Comparison of ENCODE assay signal across 8 cellular contexts in the genomic region with DNA sequence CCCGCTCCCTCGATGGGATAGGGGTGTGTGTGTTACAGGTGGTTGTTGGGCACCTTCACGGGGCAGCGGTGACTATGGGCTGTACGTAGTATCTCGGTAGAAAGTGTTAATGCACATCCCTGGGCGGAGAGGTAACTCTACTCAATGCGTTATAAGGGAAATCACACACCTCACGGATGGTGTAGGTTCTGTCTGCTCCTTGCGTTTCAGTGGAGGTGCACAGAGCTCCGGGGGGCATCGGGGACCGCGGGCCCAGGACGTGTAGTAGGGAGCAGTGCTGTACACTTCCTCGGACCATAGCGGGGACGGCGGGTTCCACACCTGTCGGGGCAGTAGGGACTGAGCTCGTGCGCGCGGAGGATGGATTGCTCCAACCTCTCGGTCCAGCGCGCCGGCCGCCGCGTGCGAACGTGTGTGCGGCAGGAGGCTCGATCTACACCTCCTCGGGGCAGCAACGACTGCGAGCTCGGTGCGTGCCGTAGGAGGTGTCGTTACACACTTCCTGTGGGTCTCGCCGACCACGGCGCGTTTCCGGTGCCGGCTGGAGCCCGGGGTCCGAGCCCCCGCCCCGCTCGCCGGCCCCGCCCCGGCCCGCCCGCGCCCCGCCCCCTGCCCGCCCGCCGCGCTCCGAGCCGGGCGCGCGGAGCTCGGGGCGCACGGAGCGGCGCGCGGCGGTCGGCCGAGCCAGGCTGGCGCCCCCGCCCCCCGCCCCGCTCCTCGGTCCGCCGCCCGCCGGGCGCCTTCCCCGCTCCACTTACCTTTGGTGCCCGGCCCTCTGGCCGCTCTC. TPM values are rescaled to one million over a fixed set of nuclear protein-coding genes. Genes with fewer than 3 reads are reported as not detected.
DNase-seq lines count a peak whose midpoint lies in the region; ATAC-seq and TF ChIP-seq lines count a peak whose summit lies in the region.

A gene with protein sequence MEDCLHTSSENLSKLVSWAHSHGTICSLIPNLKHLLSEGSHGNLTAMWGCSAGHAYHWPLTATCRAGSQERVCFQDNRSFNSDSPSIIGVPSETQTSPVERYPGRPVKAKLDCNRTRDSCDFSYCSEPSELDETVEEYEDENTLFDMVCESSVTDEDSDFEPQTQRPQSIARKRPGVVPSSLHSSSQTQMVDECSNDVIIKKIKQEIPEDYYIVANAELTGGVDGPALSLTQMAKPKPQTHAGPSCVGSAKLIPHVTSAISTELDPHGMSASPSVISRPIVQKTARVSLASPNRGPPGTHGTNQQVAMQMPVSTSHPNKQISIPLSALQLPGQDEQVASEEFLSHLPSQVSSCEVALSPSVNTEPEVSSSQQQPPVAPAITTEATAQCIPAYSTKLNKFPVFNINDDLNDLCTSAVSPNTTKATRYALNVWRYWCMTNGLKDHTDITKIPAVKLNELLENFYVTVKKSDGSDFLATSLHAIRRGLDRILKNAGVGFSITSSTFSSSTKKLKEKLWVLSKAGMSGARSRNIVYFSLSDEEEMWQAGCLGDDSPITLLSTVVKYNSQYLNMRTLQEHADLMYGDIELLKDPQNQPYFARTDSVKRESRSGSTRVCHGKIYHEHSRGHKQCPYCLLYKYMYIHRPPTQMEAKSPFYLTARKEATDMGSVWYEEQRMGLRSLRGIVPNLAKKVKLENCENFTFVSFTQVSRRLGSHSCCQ (plus strand): TSS at position 607 of the 787 bp plus-strand sequence. CDS start 87,254 bp downstream, outside the sequence.

- H2BK5ac ChIP-seq in H9 (ENCODE audit: insufficient read length, low read length) = no peak within 1 kb of the TSS

- H3K27ac Mint-ChIP-seq in H9 = peak within 1 kb of the TSS; percentile 92 to 99 (median 97)
- peak within 1 kb of the TSS; percentile 94 for H3K27ac Mint-ChIP-seq in activated naive CD4-positive, alpha-beta T cell treated with anti-CD3 and anti-CD28 coated beads, Interleukin-2, amount 50 U/mL, for 24 hours

- TF ChIP-seq CTCF in H9 (conservative IDR thresholded peaks at IDR 0.05) (no peak), Loucy (conservative IDR thresholded peaks at IDR 0.05; ENCODE audit: low read length) (no peak), parathyroid adenoma (IDR thresholded peaks at IDR 0.05) (no peak), transverse colon (IDR thresholded peaks at IDR 0.05) (peak in 1 of 5 experiments; percentile 1)

- intact Hi-C loops in Right ventricle myocardium superior (cut with DNase I) = no loop called here
- intact Hi-C loops in transverse colon (cut with DNase I; ENCODE audit: low total_unique reads) = loop anchor here (10.0 kb wide), 1 partner anchor 228 kb away; a partner anchor contains a TSS

- peak within 1 kb of the TSS; percentile 47; the same call in 1 of the 2 replicates for H3K14ac ChIP-seq in H9 (ENCODE audit: insufficient read depth, low read length)

- peak within 1 kb of the TSS; percentile 96 to 99 for H3K4me3 Mint-ChIP-seq in H9
- peak within 1 kb of the TSS; percentile 99 for H3K4me3 Mint-ChIP-seq in activated naive CD4-positive, alpha-beta T cell treated with anti-CD3 and anti-CD28 coated beads, Interleukin-2, amount 50 U/mL, for 24 hours

- H3K36me3 Mint-ChIP-seq in H9 (ENCODE audit: insufficient read depth in 1 of 3, low read depth in 3 of 3) = peaks cover 0 to 7% (median under 1%) of the 10 kb centered on the region in 3 experiments; a peak in 3 of 7 replicates
- H3K36me3 Mint-ChIP-seq in activated naive CD4-positive, alpha-beta T cell treated with anti-CD3 and anti-CD28 coated beads, Interleukin-2, amount 50 U/mL, for 24 hours = no peaks in the 10 kb centered on the region

- no peaks in the 10 kb centered on the region for H3K9me2 ChIP-seq in Loucy (replicated peaks; ENCODE audit: low read depth, low read length)

- H2BK120ac ChIP-seq in H9 (ENCODE audit: low read depth, low read length, poor library complexity, severe bottlenecking) = no peak within 1 kb of the TSS

- H3K36me3 ChIP-seq in Loucy (ENCODE audit: insufficient read depth, low read length) (no peaks in the 10 kb centered on the region), parathyroid adenoma (ENCODE audit: control insufficient read depth, insufficient read depth, low read length) (no peaks in the 10 kb centered on the region), transverse colon (no peaks in the 10 kb centered on the region)

- no peaks in the 10 kb centered on the region; a peak in 1 of 5 replicates for H3K9me3 Mint-ChIP-seq in H9
- no peaks in the 10 kb centered on the region for H3K9me3 Mint-ChIP-seq in activated naive CD4-positive, alpha-beta T cell treated with anti-CD3 and anti-CD28 coated beads, Interleukin-2, amount 50 U/mL, for 24 hours

- no peak within 1 kb of the TSS for H3K27ac ChIP-seq in H9 (ENCODE audit: insufficient read length, low read depth, low read length)
- no peak within 1 kb of the TSS for H3K27ac ChIP-seq in parathyroid adenoma
- H3K27ac ChIP-seq in transverse colon = peak within 1 kb of the TSS; percentile 84 to 91 (median 88)

- H3K4me1 ChIP-seq in H9 (ENCODE audit: insufficient read depth, low read length) (peaks cover 2% of the 10 kb centered on the region; the same call in 1 of the 2 replicates), Loucy (ENCODE audit: insufficient read depth, low read length, poor library complexity, severe bottlenecking) (peaks cover 44% of the 10 kb centered on the region), parathyroid adenoma (peaks cover 2% of the 10 kb centered on the region), transverse colon (peaks cover 0 to 9% (median 3%) of the 10 kb centered on the region in 4 donors)

- peak; percentile 61 for TF ChIP-seq POLR2A in transverse colon (IDR thresholded peaks at IDR 0.05)

- DNase-seq in GM03348 (ENCODE audit: low spot score) = peak; percentile 96
- peak; percentile 92 for DNase-seq in H9
- peak; percentile 82 for DNase-seq in SK-MEL-5 (ENCODE audit: low read depth, low spot score)
- DNase-seq in Right ventricle myocardium superior = peak; percentile 89
- DNase-seq in transverse colon = peak; percentile 89

- H3K79me1 ChIP-seq in H9 (ENCODE audit: insufficient read depth, low read depth, low read length, poor library complexity, severe bottlenecking) = no peaks in the 10 kb centered on the region

- no peak for TF ChIP-seq EP300 in transverse colon (IDR thresholded peaks at IDR 0.05; ENCODE audit: low read depth)

- H3K56ac ChIP-seq in H9 (ENCODE audit: insufficient read length, low read depth, low read length) = no peak within 1 kb of the TSS

- H3K79me2 ChIP-seq in H9 (ENCODE audit: insufficient read depth, low read length) (peaks cover 16% of the 10 kb centered on the region; the same call in 1 of the 2 replicates), Loucy (ENCODE audit: insufficient read depth, low read length) (peaks cover 55% of the 10 kb centered on the region), parathyroid adenoma (no peaks in the 10 kb centered on the region)

- H4K8ac ChIP-seq in H9 (replicated peaks; ENCODE audit: insufficient read length, low read depth, low read length) = no peak within 1 kb of the TSS

- H3K23me2 ChIP-seq in H9 (ENCODE audit: insufficient read length, low read depth, low read length, poor library complexity, severe bottlenecking) = peaks cover 3% of the 10 kb centered on the region

- no CpG with 5 or more reads among the region's 93 CpGs for WGBS in H9 (ENCODE audit: extremely low coverage, insufficient read length, low lambda C conversion rate)
- 2% methylated on average over 20 of the region's 93 CpGs; no CpG with 5 or more reads in 1 of the 2 donors for WGBS in transverse colon (ENCODE audit: low coverage in 1 of 2), 2 donors

- H3F3A ChIP-seq in Loucy (ENCODE audit: low read depth) = no peaks in the 10 kb centered on the region

- H2AFZ ChIP-seq in H9 (ENCODE audit: low read length) = no peak within 1 kb of the TSS
- peak within 1 kb of the TSS; percentile 95 for H2AFZ ChIP-seq in Loucy (ENCODE audit: low read length)
- peak within 1 kb of the TSS; percentile 83 for H2AFZ ChIP-seq in parathyroid adenoma

- H3K4me1 Mint-ChIP-seq in H9 = peaks cover 41% of the 10 kb centered on the region in 2 experiments
- H3K4me1 Mint-ChIP-seq in activated naive CD4-positive, alpha-beta T cell treated with anti-CD3 and anti-CD28 coated beads, Interleukin-2, amount 50 U/mL, for 24 hours = peaks cover 48% of the 10 kb centered on the region

- H3K9ac ChIP-seq in H9 (ENCODE audit: extremely low read depth, insufficient read length, low read length) (peak within 1 kb of the TSS; percentile 65), Loucy (ENCODE audit: low read depth, low read length, poor library complexity, severe bottlenecking) (peak within 1 kb of the TSS; percentile 93), parathyroid adenoma (peak within 1 kb of the TSS; percentile 11)

- H3K9me3 ChIP-seq in H9 (ENCODE audit: control insufficient read depth, low read depth, low read length) = no peaks in the 10 kb centered on the region
- H3K9me3 ChIP-seq in Loucy (ENCODE audit: insufficient read depth, low read depth, low read length) = no peaks in the 10 kb centered on the region
- no peaks in the 10 kb centered on the region for H3K9me3 ChIP-seq in parathyroid adenoma (ENCODE audit: control insufficient read depth, low read length)
- no peaks in the 10 kb centered on the region for H3K9me3 ChIP-seq in transverse colon

- ATAC-seq in Right ventricle myocardium superior (ENCODE audit: poor library complexity) = peak; percentile 89

- no peaks in the 10 kb centered on the region for H3K27me3 ChIP-seq in H9 (ENCODE audit: insufficient read depth, low read length)
- no peaks in the 10 kb centered on the region for H3K27me3 ChIP-seq in Loucy (ENCODE audit: insufficient read depth, low read length, poor library complexity, severe bottlenecking)
- H3K27me3 ChIP-seq in parathyroid adenoma (ENCODE audit: control insufficient read depth, insufficient read depth, low read length) = no peaks in the 10 kb centered on the region
- H3K27me3 ChIP-seq in transverse colon = no peaks in the 10 kb centered on the region

- no peak within 1 kb of the TSS for H2BK15ac ChIP-seq in H9 (ENCODE audit: low read depth, low read length)

- H3K18ac ChIP-seq in H9 (ENCODE audit: insufficient read length, low read depth, low read length) = peak within 1 kb of the TSS; percentile 2

- H4K20me1 ChIP-seq in H9 (ENCODE audit: control insufficient read depth, insufficient read depth, insufficient read length) (no peaks in the 10 kb centered on the region), Loucy (ENCODE audit: insufficient read depth, low read length, poor library complexity, severe bottlenecking) (peaks cover 39% of the 10 kb centered on the region)

- no peak within 1 kb of the TSS for H2AK5ac ChIP-seq in H9 (ENCODE audit: insufficient read length, low read length)

- H4K91ac ChIP-seq in H9 (ENCODE audit: insufficient read length, low read depth, low read length) = no peak within 1 kb of the TSS

- peak within 1 kb of the TSS; percentile 92 for H3K4me3 ChIP-seq in Loucy (ENCODE audit: low read length, poor library complexity, severe bottlenecking)
- H3K4me3 ChIP-seq in parathyroid adenoma (ENCODE audit: low read depth, low read length) = peak within 1 kb of the TSS; percentile 73
- H3K4me3 ChIP-seq in transverse colon = peak within 1 kb of the TSS; percentile 89 to 99 (median 96)

- H4K5ac ChIP-seq in H9 (ENCODE audit: insufficient read length, low read depth, low read length) = no peak within 1 kb of the TSS

- no peak within 1 kb of the TSS for H3K23ac ChIP-seq in H9 (ENCODE audit: insufficient read length, low read depth, low read length)

- no peak within 1 kb of the TSS for H3K4ac ChIP-seq in H9 (ENCODE audit: low read depth, low read length)

- H2BK20ac ChIP-seq in H9 (ENCODE audit: low read depth, low read length, poor library complexity, severe bottlenecking) = no peak within 1 kb of the TSS

- H2BK12ac ChIP-seq in H9 (ENCODE audit: insufficient read length, low read depth, low read length) = no peak within 1 kb of the TSS

- H3K27me3 Mint-ChIP-seq in H9 (ENCODE audit: low read depth) = no peaks in the 10 kb centered on the region
- H3K27me3 Mint-ChIP-seq in activated naive CD4-positive, alpha-beta T cell treated with anti-CD3 and anti-CD28 coated beads, Interleukin-2, amount 50 U/mL, for 24 hours = no peaks in the 10 kb centered on the region

- no peak within 1 kb of the TSS for H3T11ph ChIP-seq in H9 (ENCODE audit: low read length)

- in situ Hi-C loops in SK-MEL-5 (cut with HindIII; ENCODE audit: low pct_unique_long_range_greater_than_20kb, low sequenced_read_pairs) (no loop called here), transverse colon (cut with MboI; ENCODE audit: low pct_ligation_motif_present in 1 of 4, low pct_unique_long_range_greater_than_20kb in 1 of 4, low sequenced_read_pairs in 3 of 4) (no loop called here)

- H3K4me2 ChIP-seq in H9 (ENCODE audit: insufficient read depth, insufficient read length, low read length) (peak within 1 kb of the TSS; percentile 89), Loucy (ENCODE audit: low read depth, low read length, poor library complexity, severe bottlenecking) (peak within 1 kb of the TSS; percentile 93), parathyroid adenoma (ENCODE audit: low read length) (peak within 1 kb of the TSS; percentile 92)

RNA-seq across cellular contexts. Expression of the gene that starts here (rescaled TPM):
- 32.9 and 34.0 TPM in 2 replicates for total RNA-seq in H9 (2021)
- 2.0 TPM in 2 replicates for total RNA-seq in SK-MEL-5 (2014; rRNA removed; shearing (Covaris generic))
- 2.7 and 2.8 TPM in 2 replicates for polyA plus RNA-seq in SK-MEL-5 (2015; cell fraction: cytosol; rRNA removed)
- 3.1 and 4.3 TPM in 2 replicates for polyA plus RNA-seq in SK-MEL-5 (2015; cell fraction: nucleus; rRNA removed)
- 3.9 TPM for total RNA-seq in Right ventricle myocardium superior
- 10 to 100 TPM in 2 of 4 donors, 1 to 10 TPM in 2; 5.0 to 12.4 (median 9.4) TPM for total RNA-seq in transverse colon

Comparison
In these comparisons a context has a peak if more than half of its experiments do, and no peak if none do; other contexts are left out.
1. H3K27ac ChIP-seq: peak in transverse colon (4 of 4); none in H9 (single experiment) and parathyroid adenoma (single experiment).
2. H3K9ac ChIP-seq: peak in every context shown above with its lines; median percentile 93 in Loucy; 65 in H9; 11 in parathyroid adenoma.
3. Peak in every context shown above with its lines, with median percentiles within 50 percentile points of each other: DNase-seq, H3K4me2 ChIP-seq and H3K4me3 ChIP-seq.